In genomic region chr19:18233224-18233825, GRCh38 we compare ENCODE assay signal across 8 cellular contexts. TPM values are rescaled to one million over a fixed set of nuclear protein-coding genes. Genes with fewer than 3 reads are reported as not detected.
DNase-seq lines count a peak whose midpoint lies in the region; ATAC-seq and TF ChIP-seq lines count a peak whose summit lies in the region.

No MANE protein-coding gene starts in this region.

- WGBS in body of pancreas, 2 donors: 22 to 29% methylated on average over 15 to 37 of the region's 37 CpGs

- peaks cover 0 to 9% (median 0%) of the 10 kb centered on the region in 3 donors for H3K9me3 ChIP-seq in body of pancreas

- in situ Hi-C loops in SK-MEL-5 (cut with HindIII; ENCODE audit: low pct_unique_long_range_greater_than_20kb, low sequenced_read_pairs): no loop called here

- H3K36me3 ChIP-seq in body of pancreas (replicated peaks in 1 of 2; ENCODE audit: insufficient read depth in 1 of 2, low read depth in 2 of 2): no peaks in the 10 kb centered on the region

- peak; percentile 59 for DNase-seq in Right ventricle myocardium superior
- DNase-seq in cardiac septum (ENCODE audit: low spot score): no peak
- peak; percentile 16 for DNase-seq in SK-MEL-5 (ENCODE audit: low read depth, low spot score)
- DNase-seq in body of pancreas: peak; percentile 35 to 63 (median 52)
- peak; percentile 49 for DNase-seq in lung microvascular endothelial cell (ENCODE audit: low read depth in 2 of 2)
- no peak for DNase-seq in NCI-H1930 (lab: John Stamatoyannopoulos, UW)
- no peak for DNase-seq in AML-193 (lab: John Stamatoyannopoulos, UW)

- peaks cover 0 to 9% of the 10 kb centered on the region in 2 donors for H3K27me3 ChIP-seq in body of pancreas

- intact Hi-C loops in Right ventricle myocardium superior (cut with DNase I): no loop called here
- intact Hi-C loops in cardiac septum (cut with DNase I): no loop called here
- intact Hi-C loops in body of pancreas (cut with DNase I): no loop called here

- H3K27ac ChIP-seq in body of pancreas: no peak overlapping the region

- H3K4me1 ChIP-seq in body of pancreas: no peaks in the 10 kb centered on the region

- ATAC-seq in Right ventricle myocardium superior (ENCODE audit: poor library complexity) (peak; percentile 62), body of pancreas (peak; percentile 61), GM21390 (IDR thresholded peaks at IDR 0.05; ENCODE audit: unreplicated experiment) (no peak)

- TF ChIP-seq POLR2A in body of pancreas (IDR thresholded peaks at IDR 0.05): no peak

- H3K4me3 ChIP-seq in body of pancreas: no peak overlapping the region

- no peak for TF ChIP-seq CTCF in body of pancreas (IDR thresholded peaks at IDR 0.05)

RNA-seq across cellular contexts. Expression of gene PDE4C, which starts 7.1 kb away (rescaled TPM):
- total RNA-seq in Right ventricle myocardium superior (1.8 TPM), cardiac septum (1.3 TPM), body of pancreas (under 1 TPM; under 0.01 to 0.26 TPM), lung microvascular endothelial cell (under 0.01 TPM in 2 replicates)
- 0.26 TPM in 1 of 2 replicates, not detected in the other for total RNA-seq in SK-MEL-5 (2014; rRNA removed; shearing (Covaris generic))
- not detected in 2 replicates for polyA plus RNA-seq in SK-MEL-5 (2015; cell fraction: cytosol; rRNA removed)
- polyA plus RNA-seq in SK-MEL-5 (2015; cell fraction: nucleus; rRNA removed): 0.77 and 1.9 TPM in 2 replicates

RNA-seq across cellular contexts. Expression of gene RAB3A, which starts 29.5 kb away (rescaled TPM):
- total RNA-seq in Right ventricle myocardium superior (26.7 TPM), cardiac septum (21.7 TPM), body of pancreas (1 to 10 TPM in 1 of 2 donors, under 1 TPM in 1; 0.52 to 8.2 TPM), lung microvascular endothelial cell (0.22 and 0.40 TPM in 2 replicates)
- total RNA-seq in SK-MEL-5 (2014; rRNA removed; shearing (Covaris generic)): 2.5 and 7.9 TPM in 2 replicates
- 3.4 and 4.2 TPM in 2 replicates for polyA plus RNA-seq in SK-MEL-5 (2015; cell fraction: cytosol; rRNA removed)
- 0.65 and 2.4 TPM in 2 replicates for polyA plus RNA-seq in SK-MEL-5 (2015; cell fraction: nucleus; rRNA removed)

RNA-seq across cellular contexts. Expression of gene MPV17L2, which starts 40.3 kb away (rescaled TPM):
- total RNA-seq in Right ventricle myocardium superior (9.4 TPM), cardiac septum (14.6 TPM), body of pancreas (1 to 10 TPM; 3.4 to 5.6 TPM), lung microvascular endothelial cell (6.3 and 8.1 TPM in 2 replicates)
- 17.4 and 18.0 TPM in 2 replicates for total RNA-seq in SK-MEL-5 (2014; rRNA removed; shearing (Covaris generic))
- 24.6 and 35.7 TPM in 2 replicates for polyA plus RNA-seq in SK-MEL-5 (2015; cell fraction: cytosol; rRNA removed)
- polyA plus RNA-seq in SK-MEL-5 (2015; cell fraction: nucleus; rRNA removed): 9.9 and 10.3 TPM in 2 replicates

RNA-seq across cellular contexts. Expression of gene IQCN, which starts 40.9 kb away (rescaled TPM):
- total RNA-seq in Right ventricle myocardium superior: 0.35 TPM
- total RNA-seq in cardiac septum: 1.1 TPM
- total RNA-seq in SK-MEL-5 (2014; rRNA removed; shearing (Covaris generic)): 0.08 TPM in 1 of 2 replicates, not detected in the other
- polyA plus RNA-seq in SK-MEL-5 (2015; cell fraction: cytosol; rRNA removed): 0.07 TPM in 1 of 2 replicates, not detected in the other
- polyA plus RNA-seq in SK-MEL-5 (2015; cell fraction: nucleus; rRNA removed): 0.53 and 0.83 TPM in 2 replicates
- total RNA-seq in body of pancreas: 1 to 10 TPM; 5.6 to 7.0 TPM
- under 0.01 TPM in 2 replicates for total RNA-seq in lung microvascular endothelial cell

RNA-seq across cellular contexts. Expression of gene JUND, which starts 48.1 kb away (rescaled TPM):
- total RNA-seq in Right ventricle myocardium superior: 107 TPM
- 140 TPM for total RNA-seq in cardiac septum
- total RNA-seq in SK-MEL-5 (2014; rRNA removed; shearing (Covaris generic)): 21.7 and 29.2 TPM in 2 replicates
- polyA plus RNA-seq in SK-MEL-5 (2015; cell fraction: cytosol; rRNA removed): 87.2 and 101 TPM in 2 replicates
- 15.6 and 20.1 TPM in 2 replicates for polyA plus RNA-seq in SK-MEL-5 (2015; cell fraction: nucleus; rRNA removed)
- 100 to 1,000 TPM; 250 to 607 TPM for total RNA-seq in body of pancreas
- total RNA-seq in lung microvascular endothelial cell: 55.4 and 117 TPM in 2 replicates

Comparison
In these comparisons a context has a peak if more than half of its experiments do, and no peak if none do; other contexts are left out.
1. DNase-seq: peak in Right ventricle myocardium superior (single experiment), SK-MEL-5 (single experiment), body of pancreas (4 of 4) and lung microvascular endothelial cell (2 of 2); none in cardiac septum (single experiment), NCI-H1930 (0 of 2) and AML-193 (0 of 2).